In the genomic region with DNA sequence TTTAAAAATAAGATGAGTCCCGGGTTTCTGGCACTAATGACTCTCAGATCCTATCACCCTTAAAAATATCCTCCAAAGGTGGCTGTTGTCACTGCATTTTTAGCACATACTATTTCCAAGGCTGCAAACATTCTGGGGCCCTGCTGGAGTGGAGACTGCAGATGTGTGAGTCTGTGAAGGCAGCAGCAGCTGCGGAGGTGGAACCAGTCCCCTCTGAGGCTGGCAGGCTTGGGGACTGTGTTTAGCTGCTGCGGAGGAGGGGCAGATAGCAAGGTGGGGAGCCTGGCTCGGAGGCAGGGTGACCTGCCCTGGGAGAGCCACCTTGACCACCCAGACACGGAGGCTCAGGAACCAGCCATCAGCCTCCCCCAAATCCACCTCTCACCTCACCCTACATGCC, we compare ENCODE assay signal across 15 cellular contexts.
A peak's percentile ranks its signal among the peaks of the same experiment; 100 is the strongest.
DNase-seq lines count a peak whose midpoint lies in the region; ATAC-seq and TF ChIP-seq lines count a peak whose summit lies in the region.
"Had no signal": no experiment of that assay in that cellular context is flagged by ENCODE, and none has a peak within 500 bp of the region (broad histone marks: within the 10 kb centered on the region; RNA-seq: fewer than 3 reads in every experiment).

No MANE protein-coding gene starts in this region.

- no peaks in the 10 kb centered on the region for H3K27me3 Mint-ChIP-seq in chondrocyte (ENCODE audit: low read depth)
- H3K27me3 Mint-ChIP-seq in activated T-cell treated with anti-CD3 and anti-CD28 coated beads, Interleukin-2, amount 50 U/mL, for 72 hours (ENCODE audit: low read depth), result no peaks in the 10 kb centered on the region

- no peaks in the 10 kb centered on the region for H3K36me3 ChIP-seq in upper lobe of right lung
- H3K36me3 ChIP-seq: BE2C had no signal

- DNase-seq in NAMALWA (ENCODE audit: low spot score), result peak; percentile 13
- DNase-seq in chondrocyte (ENCODE audit: low spot score), result peak; percentile 65
- peak in 8 of 10 donors; percentile 36 to 92 (median 64) for DNase-seq in posterior cingulate gyrus
- peak; percentile 46 for DNase-seq in upper lobe of right lung
- DNase-seq in D341Med (ENCODE audit: low spot score), result no peak
- no peak for DNase-seq in activated T-cell treated with anti-CD3 and anti-CD28 coated beads, Interleukin-2, amount 50 U/mL, for 72 hours
- DNase-seq: BE2C, DMS 273 treated with DMSO at 0.1 percent for 48 hours, DMS79, GM23248, H7 had no signal

- H3K27ac ChIP-seq in upper lobe of right lung, result no peak overlapping the region
- H3K27ac ChIP-seq: A549, GM23248, HL-60 had no signal

- H3K4me1 ChIP-seq in upper lobe of right lung, result no peaks in the 10 kb centered on the region
- H3K4me1 ChIP-seq: A549, BE2C had no signal

- TF ChIP-seq CTCF in chondrocyte (IDR thresholded peaks at IDR 0.05), result no peak
- TF ChIP-seq CTCF in upper lobe of right lung (IDR thresholded peaks at IDR 0.05), result no peak

- H3K27me3 ChIP-seq in upper lobe of right lung, result no peaks in the 10 kb centered on the region
- H3K27me3 ChIP-seq: BE2C had no signal

- intact Hi-C loops in posterior cingulate gyrus (cut with DNase I) (no loop called here), upper lobe of right lung (cut with DNase I) (no loop called here)

- H3K9me3 Mint-ChIP-seq in chondrocyte (ENCODE audit: low read depth), result no peaks in the 10 kb centered on the region
- no peaks in the 10 kb centered on the region for H3K9me3 Mint-ChIP-seq in activated T-cell treated with anti-CD3 and anti-CD28 coated beads, Interleukin-2, amount 50 U/mL, for 72 hours

- no peaks in the 10 kb centered on the region for H3K36me3 Mint-ChIP-seq in chondrocyte (ENCODE audit: low read depth)
- no peaks in the 10 kb centered on the region for H3K36me3 Mint-ChIP-seq in activated T-cell treated with anti-CD3 and anti-CD28 coated beads, Interleukin-2, amount 50 U/mL, for 72 hours (ENCODE audit: insufficient read depth in 2 of 2)

- ATAC-seq in upper lobe of right lung (no peak), GM18517 (IDR thresholded peaks at IDR 0.05; ENCODE audit: unreplicated experiment) (no peak)
- ATAC-seq in activated T-cell treated with anti-CD3 and anti-CD28 coated beads, Interleukin-2, amount 50 U/mL, for 72 hours (replicated peaks in 1 of 2), result no peak
- ATAC-seq: A549, GM12878 had no signal

- H3K4me3 Mint-ChIP-seq in chondrocyte (ENCODE audit: unreplicated experiment), result no peak overlapping the region
- no peak overlapping the region for H3K4me3 Mint-ChIP-seq in activated T-cell treated with anti-CD3 and anti-CD28 coated beads, Interleukin-2, amount 50 U/mL, for 72 hours

- no peaks in the 10 kb centered on the region for H3K9me3 ChIP-seq in upper lobe of right lung
- H3K9me3 ChIP-seq: A549, BE2C had no signal

- no peak overlapping the region for H3K4me3 ChIP-seq in upper lobe of right lung
- H3K4me3 ChIP-seq: A549, GM12878, GM23248 had no signal

- peaks cover 4% of the 10 kb centered on the region for H3K4me1 Mint-ChIP-seq in chondrocyte (ENCODE audit: low read depth)
- H3K4me1 Mint-ChIP-seq in activated T-cell treated with anti-CD3 and anti-CD28 coated beads, Interleukin-2, amount 50 U/mL, for 72 hours (ENCODE audit: low read depth), result peaks cover 6% of the 10 kb centered on the region

- no peak overlapping the region for H3K27ac Mint-ChIP-seq in chondrocyte (ENCODE audit: unreplicated experiment)
- H3K27ac Mint-ChIP-seq in activated T-cell treated with anti-CD3 and anti-CD28 coated beads, Interleukin-2, amount 50 U/mL, for 72 hours, result no peak overlapping the region

Comparison
In these comparisons a context has a peak if more than half of its experiments do, and no peak if none do; other contexts are left out.
1. DNase-seq: peak in NAMALWA (single experiment), chondrocyte (single experiment), posterior cingulate gyrus (8 of 10) and upper lobe of right lung (single experiment); none in D341Med (single experiment) and activated T-cell treated with anti-CD3 and anti-CD28 coated beads, Interleukin-2, amount 50 U/mL, for 72 hours (0 of 2).